35 cellular contexts compared by ENCODE assay signal in the genomic region with DNA sequence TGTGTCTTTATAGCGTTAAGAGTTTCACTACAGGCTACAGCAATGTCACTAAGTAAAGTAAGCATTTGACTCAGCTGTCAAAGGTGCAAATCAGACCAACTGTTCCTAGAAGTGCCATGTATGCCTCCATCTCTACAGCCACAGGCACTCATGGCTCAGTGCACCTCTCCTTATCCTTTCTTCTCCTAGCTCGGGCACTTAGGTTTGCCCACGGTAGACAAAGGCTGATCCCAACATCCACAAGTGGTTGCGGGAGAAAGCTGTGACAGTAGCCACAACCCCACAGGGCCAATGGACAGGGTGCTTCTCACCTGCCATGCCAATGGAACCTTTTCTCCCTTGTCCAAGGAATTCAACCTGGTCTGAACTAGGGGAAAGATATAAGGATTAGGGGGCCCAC.
"Had no signal": no experiment of that assay in that cellular context is flagged by ENCODE, and none has a peak within 500 bp of the region (broad histone marks: within the 10 kb centered on the region; RNA-seq: fewer than 3 reads in every experiment).

No MANE protein-coding gene starts in this region.

- H3K27ac ChIP-seq: KMS-11 had no signal

- DNase-seq: Karpas-422, Kasumi-1, KBM-7, KG1, MG63, MM.1S, MV-4-11, NCI-H1048, NCI-H1092, NCI-H1092 treated with DMSO at 0.1 percent for 48 hours, NCI-H1105, NCI-H1105 treated with DMSO at 0.1 percent for 48 hours, NCI-H1417, NCI-H1417 treated with DMSO at 0.1 percent for 48 hours, NCI-H1436, NCI-H1436 treated with DMSO at 0.1 percent for 48 hours, NCI-H146, NCI-H1694, NCI-H1694 treated with DMSO at 0.1 percent for 48 hours, NCI-H187, NCI-H187 treated with DMSO at 0.1 percent for 48 hours, NCI-H1930, NCI-H2029, NCI-H2029 treated with DMSO at 0.1 percent for 48 hours, NCI-H2081, NCI-H2081 treated with DMSO at 0.1 percent for 48 hours, NCI-H2107, NCI-H2171, NCI-H2171 treated with DMSO at 0.1 percent for 48 hours, NCI-H2227 treated with DMSO at 0.1 percent for 48 hours, NCI-H226, NCI-H345, NCI-H446, NCI-H446 treated with DMSO at 0.1 percent for 48 hours had no signal

- H3K27me3 ChIP-seq: MG63 had no signal

- H3K4me3 ChIP-seq: MG63 had no signal

- H3K9ac ChIP-seq: KMS-11 had no signal

- H3K36me3 ChIP-seq: MG63 had no signal

- H3K9me3 ChIP-seq: MG63 had no signal
